In genomic region chr2:24365826-24366225, GRCh38 we compare ENCODE assay signal across 1 cellular context.
TF ChIP-seq lines count a peak whose summit lies in the region.

No MANE protein-coding gene starts in this region.

TF ChIP-seq in H1, 55 proteins besides CTCF, POLR2A, EP300 and RAD21:
- TF ChIP-seq KDM4A (IDR thresholded peaks at IDR 0.05; ENCODE audit: low read depth, low read length, severe bottlenecking) (no peak), BRCA1 (IDR thresholded peaks at IDR 0.05; ENCODE audit: low read depth, low read length) (no peak), NRF1 (IDR thresholded peaks at IDR 0.05; ENCODE audit: low read depth, low read length) (no peak), SRF (IDR thresholded peaks at IDR 0.05; ENCODE audit: low read depth, low read length) (no peak), CEBPB (IDR thresholded peaks at IDR 0.05; ENCODE audit: low read depth, low read length) (no peak), MAX (IDR thresholded peaks at IDR 0.05) (no peak), GABPA (IDR thresholded peaks at IDR 0.05; ENCODE audit: borderline replicate concordance, insufficient read depth, low read length) (no peak), SIX5 (IDR thresholded peaks at IDR 0.05; ENCODE audit: low read depth, low read length) (no peak), KDM5A (IDR thresholded peaks at IDR 0.05; ENCODE audit: low read length) (no peak), SP4 (IDR thresholded peaks at IDR 0.05; ENCODE audit: low read length) (no peak), MAFK (IDR thresholded peaks at IDR 0.05; ENCODE audit: low read depth, low read length) (no peak), CTBP2 (IDR thresholded peaks at IDR 0.05; ENCODE audit: borderline replicate concordance, insufficient read depth, insufficient read length, low read length) (no peak), TAF1 (IDR thresholded peaks at IDR 0.05; ENCODE audit: low read depth, low read length) (no peak), SP2 (IDR thresholded peaks at IDR 0.05; ENCODE audit: low read length) (no peak), SIRT6 (IDR thresholded peaks at IDR 0.05; ENCODE audit: low read length) (no peak), RNF2 (IDR thresholded peaks at IDR 0.05; ENCODE audit: borderline replicate concordance, low read depth, low read length, missing control alignments, poor library complexity, severe bottlenecking) (no peak), JUND (IDR thresholded peaks at IDR 0.05; ENCODE audit: low read length) (no peak)
TF ChIP-seq in H1: peak in this region for 0.
